Comparison of ENCODE assay signal across 25 cellular contexts in the genomic region with DNA sequence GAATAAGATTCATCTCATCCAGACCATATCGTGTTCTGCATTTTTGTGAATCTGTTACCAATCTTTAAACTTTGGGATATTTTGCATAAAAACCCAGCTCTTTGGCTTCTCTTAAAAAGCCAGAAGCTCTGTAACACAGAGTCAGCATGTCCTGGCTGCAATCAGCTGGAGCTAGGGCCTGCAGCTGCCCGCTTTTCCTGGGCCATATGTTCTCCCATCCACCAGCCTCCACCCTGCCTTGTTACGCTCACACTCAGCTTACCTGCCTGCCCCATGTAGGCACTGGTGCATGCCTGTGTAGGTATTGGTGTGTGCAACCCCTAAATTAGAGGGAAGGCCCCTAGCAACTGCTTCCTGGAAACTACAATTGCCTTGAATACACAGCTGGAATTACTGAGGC. TPM values are rescaled to one million over a fixed set of nuclear protein-coding genes. Genes with fewer than 3 reads are reported as not detected.
A peak's percentile ranks its signal among the peaks of the same experiment; 100 is the strongest.
DNase-seq lines count a peak whose midpoint lies in the region; ATAC-seq and TF ChIP-seq lines count a peak whose summit lies in the region.
"Had no signal": no experiment of that assay in that cellular context is flagged by ENCODE, and none has a peak within 500 bp of the region (broad histone marks: within the 10 kb centered on the region; RNA-seq: fewer than 3 reads in every experiment).

No MANE protein-coding gene starts in this region.

- intact Hi-C loops in tibial artery (cut with DNase I; ENCODE audit: low total_unique reads): loop anchor here (10.0 kb wide), 1 partner anchor 71 kb away; no protein-coding TSS in a partner anchor

- H3K4me1 Mint-ChIP-seq in endodermal cell: peaks cover 9% of the 10 kb centered on the region
- H3K4me1 Mint-ChIP-seq: GM23338, H9 had no signal

- H3K4me3 ChIP-seq in endodermal cell (ENCODE audit: low read length) (no peak overlapping the region), tibial artery (no peak overlapping the region)
- H3K4me3 ChIP-seq: GM23338, PC-9, SJCRH30 had no signal

- ATAC-seq in HG02798 (IDR thresholded peaks at IDR 0.05; ENCODE audit: poor library complexity, unreplicated experiment) (no peak), GM18511 (IDR thresholded peaks at IDR 0.05; ENCODE audit: unreplicated experiment) (no peak)
- ATAC-seq: GM23338, Right ventricle myocardium inferior, SK-N-SH treated with all-trans-retinoic acid at 6 μM for 48 hours had no signal

- H3K4me1 ChIP-seq in endodermal cell (ENCODE audit: control insufficient read depth, insufficient read depth, low read length) (no peaks in the 10 kb centered on the region), tibial artery (peaks cover 0 to 50% (median 25%) of the 10 kb centered on the region in 4 donors)
- H3K4me1 ChIP-seq: SJCRH30 had no signal

- 98 to 100% methylated on average over 1 to 3 of the region's 3 CpGs for WGBS in endodermal cell (ENCODE audit: insufficient coverage in 1 of 2, insufficient read length in 1 of 2), 2 experiments

- H3K9me3 Mint-ChIP-seq in endodermal cell: peaks cover 12% of the 10 kb centered on the region

- DNase-seq in NCI-H2171 treated with DMSO at 0.1 percent for 48 hours (lab: John Stamatoyannopoulos, UW): peak; percentile 4
- no peak for DNase-seq in NCI-H2171 (lab: John Stamatoyannopoulos, UW)
- DNase-seq in NCI-H1694 (lab: John Stamatoyannopoulos, UW): peak; percentile 45
- peak; percentile 28 for DNase-seq in endodermal cell
- no peak for DNase-seq in tibial artery
- no peak for DNase-seq in effector CD8-positive, alpha-beta T cell (lab: John Stamatoyannopoulos, UW)
- DNase-seq: 8988T, ACHN, BE2C, DMS53, H9, MM.1S, NCI-H2081, NCI-H345, NCI-H510A treated with DMSO at 0.1 percent for 48 hours, NCI-H774, PC-9, SJCRH30 had no signal

- H3K36me3 Mint-ChIP-seq in endodermal cell (ENCODE audit: low read depth): no peaks in the 10 kb centered on the region
- H3K36me3 Mint-ChIP-seq: IgD-negative memory B cell had no signal

- no peak overlapping the region for H3K27ac ChIP-seq in endodermal cell (ENCODE audit: low read depth, low read length)
- H3K27ac ChIP-seq in tibial artery: peak overlapping the region; percentile 73 to 81
- H3K27ac ChIP-seq: KMS-11, PC-9, SJCRH30 had no signal

- no peak overlapping the region for H3K27ac Mint-ChIP-seq in endodermal cell
- H3K27ac Mint-ChIP-seq: GM23338, H9, IgD-negative memory B cell had no signal

- H3K9me3 ChIP-seq in endodermal cell (ENCODE audit: control insufficient read depth, low read length) (peaks cover 8% of the 10 kb centered on the region), tibial artery (no peaks in the 10 kb centered on the region)
- H3K9me3 ChIP-seq: SJCRH30 had no signal

- H3K27me3 ChIP-seq in endodermal cell (ENCODE audit: control insufficient read depth, insufficient read depth, low read length, poor library complexity, severe bottlenecking) (no peaks in the 10 kb centered on the region), tibial artery (no peaks in the 10 kb centered on the region)
- H3K27me3 ChIP-seq: BE2C had no signal

- H3K9ac ChIP-seq in endodermal cell (ENCODE audit: extremely low read depth, low read length, poor library complexity, severe bottlenecking): no peak overlapping the region
- H3K9ac ChIP-seq: KMS-11 had no signal

- H3K4me3 Mint-ChIP-seq in endodermal cell: no peak overlapping the region
- H3K4me3 Mint-ChIP-seq: GM23338, H9 had no signal

- H3K27me3 Mint-ChIP-seq in endodermal cell (ENCODE audit: insufficient read depth): peaks cover 4% of the 10 kb centered on the region
- H3K27me3 Mint-ChIP-seq: IgD-negative memory B cell had no signal

- H3K36me3 ChIP-seq in endodermal cell (ENCODE audit: control insufficient read depth, insufficient read depth, low read length) (no peaks in the 10 kb centered on the region), tibial artery (no peaks in the 10 kb centered on the region)
- H3K36me3 ChIP-seq: BE2C, SJCRH30 had no signal

- TF ChIP-seq CTCF in endodermal cell (conservative IDR thresholded peaks at IDR 0.05) (no peak), tibial artery (IDR thresholded peaks at IDR 0.05) (no peak)

RNA-seq across cellular contexts. Expression of a gene that starts 48.2 kb away (rescaled TPM):
- total RNA-seq in endodermal cell: 1 to 10 TPM; 2.0 to 2.4 TPM
- 2.9 TPM for polyA plus RNA-seq in endodermal cell (2013, experiment 1 of 2)
- 2.7 TPM for polyA plus RNA-seq in endodermal cell (2013, experiment 2 of 2)
- polyA plus RNA-seq: IgD-negative memory B cell had no signal

Comparison
In these comparisons a context has a peak if more than half of its experiments do, and no peak if none do; other contexts are left out.
1. DNase-seq: peak in NCI-H2171 treated with DMSO at 0.1 percent for 48 hours (single experiment), NCI-H1694 (single experiment) and endodermal cell (single experiment); none in NCI-H2171 (single experiment), tibial artery (0 of 2) and effector CD8-positive, alpha-beta T cell (single experiment).